ENCODE assay signal across 8 cellular contexts in genomic region chr6:43427406-43428111, GRCh38. TPM values are rescaled to one million over a fixed set of nuclear protein-coding genes. Genes with fewer than 3 reads are reported as not detected.
DNase-seq lines count a peak whose midpoint lies in the region; ATAC-seq, FAIRE-seq and TF ChIP-seq lines count a peak whose summit lies in the region.

TSS of gene ABCC10 (plus strand) at chr6:43427541. CDS start at chr6:43427979, 438 bp downstream.

- intact Hi-C loops in Right ventricle myocardium superior (cut with DNase I) (no loop called here), pancreas (cut with DNase I) (no loop called here)

- no peak for TF ChIP-seq POLR2A in tibial nerve (IDR thresholded peaks at IDR 0.05)

- H3K9me3 ChIP-seq in pancreas (no peaks in the 10 kb centered on the region), tibial nerve (peaks cover 0 to 3% (median 0%) of the 10 kb centered on the region in 4 donors)

- TF ChIP-seq CTCF in GM12873 (IDR thresholded peaks at IDR 0.05; ENCODE audit: insufficient read depth, low read depth, low read length, missing control alignments) (peak; percentile 36), pancreas (IDR thresholded peaks at IDR 0.05) (peak in 2 of 4 donors; percentile 15 to 38), tibial nerve (IDR thresholded peaks at IDR 0.05) (peak; percentile 35 to 61 (median 45))

- H3K4me1 ChIP-seq in pancreas (peaks cover 6 to 10% (median 8%) of the 10 kb centered on the region in 3 donors), tibial nerve (peaks cover 0 to 22% (median 15%) of the 10 kb centered on the region in 4 donors)

- DNase-seq in NCI-H1417 (lab: John Stamatoyannopoulos, UW), result peak; percentile 94 to 97 (median 96)
- DNase-seq in SW 1271 (lab: John Stamatoyannopoulos, UW), result peak; percentile 89 to 98
- DNase-seq in activated naive CD8-positive, alpha-beta T cell treated with anti-CD3 and anti-CD28 coated beads, Interleukin-2, amount 50 U/mL, for 16 hours (ENCODE audit: low read depth, low spot score), result peak; percentile 89
- peak; percentile 97 for DNase-seq in Right ventricle myocardium superior
- DNase-seq in pancreas, result peak; percentile 94 to 99 (median 96)
- peak; percentile 84 to 88 for DNase-seq in tibial nerve (ENCODE audit: low spot score in 2 of 2)

- no peaks in the 10 kb centered on the region for H3K27me3 ChIP-seq in pancreas
- H3K27me3 ChIP-seq in tibial nerve, result no peaks in the 10 kb centered on the region

- H3K36me3 ChIP-seq in pancreas (no peaks in the 10 kb centered on the region), tibial nerve (peaks cover 0 to 14% (median 0%) of the 10 kb centered on the region in 3 donors)

- 0% methylated on average over 49 of the region's 49 CpGs for WGBS in pancreas, 2 donors
- WGBS in tibial nerve, 2 donors, result 1% methylated on average over 43 to 44 of the region's 49 CpGs

- TF ChIP-seq EP300 in tibial nerve (IDR thresholded peaks at IDR 0.05), result peak; percentile 78 to 82

- peak within 1 kb of the TSS; percentile 73 to 83 (median 77) for H3K27ac ChIP-seq in pancreas
- H3K27ac ChIP-seq in tibial nerve, result peak within 1 kb of the TSS; percentile 79 to 82 (median 81)

- peak within 1 kb of the TSS; percentile 48 to 97 (median 88) for H3K4me3 ChIP-seq in pancreas
- H3K4me3 ChIP-seq in tibial nerve, result peak within 1 kb of the TSS; percentile 63 to 78 (median 69)

- FAIRE-seq in pancreas (lab: Jason Lieb, UNC), result peak; percentile 57

- ATAC-seq in HG02759 (IDR thresholded peaks at IDR 0.05; ENCODE audit: unreplicated experiment), result peak; percentile 94
- ATAC-seq in Right ventricle myocardium superior (ENCODE audit: poor library complexity), result peak; percentile 99
- peak; percentile 96 to 99 (median 96) for ATAC-seq in pancreas

RNA-seq across cellular contexts. Expression of gene ABCC10, which starts in this region (rescaled TPM):
- total RNA-seq in Right ventricle myocardium superior (9.8 TPM), pancreas (10 to 100 TPM; 14.0 to 21.8 (median 18.3) TPM), tibial nerve (10 to 100 TPM; 14.9 to 35.9 (median 27.1) TPM)
- polyA plus RNA-seq in pancreas, result 10 to 100 TPM; 40.1 to 54.8 TPM

Comparison
In these comparisons a context has a peak if more than half of its experiments do, and no peak if none do; other contexts are left out.
1. Peak in every context shown above with its lines: DNase-seq, ATAC-seq, H3K4me3 ChIP-seq and H3K27ac ChIP-seq.